In the genomic region with DNA sequence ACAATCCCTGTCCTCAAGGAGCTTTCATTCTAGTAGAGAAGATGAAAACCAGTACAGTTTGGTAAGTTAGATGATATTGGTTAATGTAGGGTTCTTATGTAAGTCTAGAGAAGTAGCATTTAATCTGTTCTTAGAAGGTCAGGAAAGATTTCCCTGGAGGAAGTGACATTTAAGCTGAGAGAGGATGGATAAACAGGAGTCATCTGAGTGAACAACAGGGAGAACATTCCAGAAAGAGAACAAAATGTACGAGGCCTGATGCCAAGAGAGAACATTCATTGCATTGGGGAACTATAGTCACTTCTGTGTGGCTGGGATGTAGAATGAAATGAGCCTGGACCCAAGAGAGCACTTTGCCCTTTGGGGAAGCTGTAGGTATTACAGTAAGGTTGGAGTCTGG, we compare ENCODE assay signal across 24 cellular contexts.
"Had no signal": no experiment of that assay in that cellular context is flagged by ENCODE, and none has a peak within 500 bp of the region (broad histone marks: within the 10 kb centered on the region; RNA-seq: fewer than 3 reads in every experiment).

No MANE protein-coding gene starts in this region.

- H3K4me3 ChIP-seq: left ventricle myocardium inferior, lung, mucosa of descending colon, ovary, right atrium auricular region, right lobe of liver, skin epidermis, stomach, testis, tibial artery, upper lobe of right lung had no signal

- H3K36me3 ChIP-seq: left ventricle myocardium inferior, ovary, right atrium auricular region, right lobe of liver, stomach, tibial artery, upper lobe of right lung had no signal

- H3K27ac ChIP-seq: left ventricle myocardium inferior, ovary, right atrium auricular region, right lobe of liver, skin epidermis, stomach, testis, tibial artery, upper lobe of right lung had no signal

- H3K9me3 ChIP-seq: left ventricle myocardium inferior, mucosa of descending colon, ovary, right atrium auricular region, right lobe of liver, stomach, testis, tibial artery, upper lobe of right lung had no signal

- ATAC-seq: mucosa of descending colon; naive thymus-derived CD4-positive, alpha-beta T cell; natural killer cell treated with Interleukin-12 subunit alpha and Interleukin-12 subunit beta and Interleukin-15 and Interleukin-18, amount 100 ng/mL, for 72 hours; right lobe of liver; stimulated activated naive B cell treated with anti-CD40 and anti-IgM and Interleukin-4, amounts not matched to agents 10 μg/mL and 1 μg/mL and 100 μg/mL, for 72 hours; stimulated activated naive CD8-positive, alpha-beta T cell treated with anti-CD3 and anti-CD28 coated beads, Interleukin-15, Interleukin-2, amounts not matched to agents 100 U/mL and 50 U/mL, for 24 hours; upper lobe of right lung had no signal

- H3K4me1 ChIP-seq: right atrium auricular region, testis, tibial artery had no signal

- DNase-seq: hypothalamus; immature natural killer cell; islet precursor cell; left ventricle myocardium inferior; midbrain; mucosa of descending colon; naive thymus-derived CD4-positive, alpha-beta T cell; ovary; right lobe of liver; stimulated activated CD4-positive, alpha-beta T cell treated with anti-CD3 and anti-CD28 coated beads, Interleukin-12 subunit alpha, Interleukin-12 subunit beta, amount 100 ng/mL, for 4 hours; stimulated activated CD4-positive, alpha-beta T cell treated with anti-CD3 and anti-CD28 coated beads, Interleukin-15, amount 100 ng/mL, for 24 hours; stimulated activated CD4-positive, alpha-beta T cell treated with anti-CD3 and anti-CD28 coated beads, Interleukin-2, amount 100 ng/mL, for 24 hours; stimulated activated CD4-positive, alpha-beta T cell treated with anti-CD3 and anti-CD28 coated beads, Interleukin-4, amount 100 ng/mL, for 1 hour; stimulated activated naive B cell treated with anti-CD40 and anti-IgM and Interleukin-4, amounts not matched to agents 10 μg/mL and 1 μg/mL and 100 μg/mL, for 72 hours; stimulated activated naive CD8-positive, alpha-beta T cell treated with anti-CD3 and anti-CD28 coated beads, Interleukin-15, Interleukin-2, amounts not matched to agents 100 U/mL and 50 U/mL, for 24 hours; stomach; testis; tibial artery; trophoblast cell; upper lobe of right lung had no signal

- H3K27me3 ChIP-seq: ovary, right atrium auricular region, right lobe of liver, stomach, testis, tibial artery, upper lobe of right lung had no signal
